Comparison of ENCODE assay signal across 2 cellular contexts in genomic region chr7:139855498-139856270, GRCh38.
TF ChIP-seq lines count a peak whose summit lies in the region.

No MANE protein-coding gene starts in this region.

TF ChIP-seq in IMR-90, 13 proteins besides CTCF, POLR2A, EP300 and RAD21:
- TF ChIP-seq RFX5 (IDR thresholded peaks at IDR 0.05; ENCODE audit: low read depth, low read length) (no peak), MAFK (IDR thresholded peaks at IDR 0.05; ENCODE audit: low read depth, low read length) (peak; percentile 67)

TF ChIP-seq in K562, 482 proteins besides CTCF, POLR2A, EP300 and RAD21 (continues in another document):
- TF ChIP-seq ZNF253 (CRISPR knock-in tag; conservative IDR thresholded peaks at IDR 0.05) (0 out of 2 replicates have a peak, but pooled peaks have one; percentile 11), ZNF239 (CRISPR knock-in tag; IDR thresholded peaks at IDR 0.05) (no peak), CAMTA2 (CRISPR knock-in tag; conservative IDR thresholded peaks at IDR 0.05) (no peak), ZBTB49 (CRISPR knock-in tag; IDR thresholded peaks at IDR 0.05; ENCODE audit: borderline replicate concordance) (no peak), MAFK (IDR thresholded peaks at IDR 0.05; ENCODE audit: low read length) (peak; percentile 97), ZKSCAN8 (CRISPR knock-in tag; IDR thresholded peaks at IDR 0.05) (peak; percentile 72; the same call in 1 of the 2 replicates), SRF (CRISPR knock-in tag; IDR thresholded peaks at IDR 0.05) (peak in 1 of 2 experiments; percentile 87; a peak in 2 of 4 replicates), ZBTB17 (CRISPR knock-in tag; IDR thresholded peaks at IDR 0.05) (0 out of 2 replicates have a peak, but pooled peaks have one; percentile 20), ZNF444 (CRISPR knock-in tag; IDR thresholded peaks at IDR 0.05) (no peak), ELF2 (CRISPR knock-in tag; IDR thresholded peaks at IDR 0.05) (no peak), CBX1 (IDR thresholded peaks at IDR 0.05; ENCODE audit: low read depth) (peak; percentile 42; the same call in 1 of the 2 replicates), SIRT6 (IDR thresholded peaks at IDR 0.05; ENCODE audit: low read depth, low read length) (no peak), ZEB2 (IDR thresholded peaks at IDR 0.05) (0 out of 2 replicates have a peak, but pooled peaks have one; percentile 47), HNRNPK (IDR thresholded peaks at IDR 0.05; ENCODE audit: low read depth, low read length, poor library complexity, severe bottlenecking) (no peak), ETV6 (IDR thresholded peaks at IDR 0.05; ENCODE audit: borderline replicate concordance in 1 of 2, low read depth in 2 of 2, low read length in 1 of 2) (peak in 1 of 2 experiments; percentile 65; a peak in 2 of 4 replicates), ETV6 (CRISPR knock-in tag; IDR thresholded peaks at IDR 0.05; ENCODE audit: borderline replicate concordance) (no peak), CREB1 (IDR thresholded peaks at IDR 0.05) (no peak), CREB1 (CRISPR knock-in tag; IDR thresholded peaks at IDR 0.05) (no peak), SPI1 (IDR thresholded peaks at IDR 0.05; ENCODE audit: borderline replicate concordance, low read depth, low read length) (peak; percentile 97), KAT7 (CRISPR knock-in tag; IDR thresholded peaks at IDR 0.05; ENCODE audit: borderline replicate concordance) (no peak), ID3 (CRISPR knock-in tag; IDR thresholded peaks at IDR 0.05) (no peak), ID3 (tag; IDR thresholded peaks at IDR 0.05) (peak; percentile 81), SMAD1 (IDR thresholded peaks at IDR 0.05; ENCODE audit: low read depth, low read length, partially characterized antibody) (no peak), SMAD4 (CRISPR knock-in tag; conservative IDR thresholded peaks at IDR 0.05) (peak; percentile 36; the same call in 1 of the 2 replicates), KHSRP (IDR thresholded peaks at IDR 0.05) (no peak), MTA3 (IDR thresholded peaks at IDR 0.05; ENCODE audit: borderline replicate concordance) (0 out of 2 replicates have a peak, but pooled peaks have one; percentile 25), NR2C2 (CRISPR knock-in tag; IDR thresholded peaks at IDR 0.05) (no peak), NR2C2 (tag; IDR thresholded peaks at IDR 0.05) (peak; percentile 69), ARID3B (CRISPR knock-in tag; IDR thresholded peaks at IDR 0.05; ENCODE audit: borderline replicate concordance) (no peak), ZNF668 (CRISPR knock-in tag; IDR thresholded peaks at IDR 0.05) (0 out of 2 replicates have a peak, but pooled peaks have one; percentile 23), REST (CRISPR knock-in tag; IDR thresholded peaks at IDR 0.05; ENCODE audit: low read depth) (no peak), MECOM (CRISPR knock-in tag; IDR thresholded peaks at IDR 0.05) (no peak), NFATC3 (IDR thresholded peaks at IDR 0.05) (no peak), HMG20A (CRISPR knock-in tag; conservative IDR thresholded peaks at IDR 0.05) (no peak), ATF6 (CRISPR knock-in tag; IDR thresholded peaks at IDR 0.05) (0 out of 2 replicates have a peak, but pooled peaks have one; percentile 27), MAFF (IDR thresholded peaks at IDR 0.05; ENCODE audit: low read length) (peak; percentile 95), MAZ (CRISPR knock-in tag; conservative IDR thresholded peaks at IDR 0.05 in 1 of 2, IDR thresholded peaks at IDR 0.05 in 1 of 2) (0 out of 4 replicates have a peak, but pooled peaks of 1 of the 2 experiments have one; percentile 21)
- TF ChIP-seq, protein P1, sequence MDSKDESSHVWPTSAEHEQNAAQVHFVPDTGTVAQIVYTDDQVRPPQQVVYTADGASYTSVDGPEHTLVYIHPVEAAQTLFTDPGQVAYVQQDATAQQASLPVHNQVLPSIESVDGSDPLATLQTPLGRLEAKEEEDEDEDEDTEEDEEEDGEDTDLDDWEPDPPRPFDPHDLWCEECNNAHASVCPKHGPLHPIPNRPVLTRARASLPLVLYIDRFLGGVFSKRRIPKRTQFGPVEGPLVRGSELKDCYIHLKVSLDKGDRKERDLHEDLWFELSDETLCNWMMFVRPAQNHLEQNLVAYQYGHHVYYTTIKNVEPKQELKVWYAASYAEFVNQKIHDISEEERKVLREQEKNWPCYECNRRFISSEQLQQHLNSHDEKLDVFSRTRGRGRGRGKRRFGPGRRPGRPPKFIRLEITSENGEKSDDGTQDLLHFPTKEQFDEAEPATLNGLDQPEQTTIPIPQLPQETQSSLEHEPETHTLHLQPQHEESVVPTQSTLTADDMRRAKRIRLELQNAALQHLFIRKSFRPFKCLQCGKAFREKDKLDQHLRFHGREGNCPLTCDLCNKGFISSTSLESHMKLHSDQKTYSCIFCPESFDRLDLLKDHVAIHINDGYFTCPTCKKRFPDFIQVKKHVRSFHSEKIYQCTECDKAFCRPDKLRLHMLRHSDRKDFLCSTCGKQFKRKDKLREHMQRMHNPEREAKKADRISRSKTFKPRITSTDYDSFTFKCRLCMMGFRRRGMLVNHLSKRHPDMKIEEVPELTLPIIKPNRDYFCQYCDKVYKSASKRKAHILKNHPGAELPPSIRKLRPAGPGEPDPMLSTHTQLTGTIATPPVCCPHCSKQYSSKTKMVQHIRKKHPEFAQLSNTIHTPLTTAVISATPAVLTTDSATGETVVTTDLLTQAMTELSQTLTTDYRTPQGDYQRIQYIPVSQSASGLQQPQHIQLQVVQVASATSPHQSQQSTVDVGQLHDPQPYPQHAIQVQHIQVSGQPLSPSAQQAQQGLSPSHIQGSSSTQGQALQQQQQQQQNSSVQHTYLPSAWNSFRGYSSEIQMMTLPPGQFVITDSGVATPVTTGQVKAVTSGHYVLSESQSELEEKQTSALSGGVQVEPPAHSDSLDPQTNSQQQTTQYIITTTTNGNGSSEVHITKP (IDR thresholded peaks at IDR 0.05; ENCODE audit: partially characterized antibody): peak; percentile 35
- TF ChIP-seq, protein P2, sequence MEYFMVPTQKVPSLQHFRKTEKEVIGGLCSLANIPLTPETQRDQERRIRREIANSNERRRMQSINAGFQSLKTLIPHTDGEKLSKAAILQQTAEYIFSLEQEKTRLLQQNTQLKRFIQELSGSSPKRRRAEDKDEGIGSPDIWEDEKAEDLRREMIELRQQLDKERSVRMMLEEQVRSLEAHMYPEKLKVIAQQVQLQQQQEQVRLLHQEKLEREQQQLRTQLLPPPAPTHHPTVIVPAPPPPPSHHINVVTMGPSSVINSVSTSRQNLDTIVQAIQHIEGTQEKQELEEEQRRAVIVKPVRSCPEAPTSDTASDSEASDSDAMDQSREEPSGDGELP (CRISPR knock-in tag; IDR thresholded peaks at IDR 0.05; ENCODE audit: borderline replicate concordance): peak; percentile 41; the same call in 1 of the 2 replicates
- TF ChIP-seq, protein P3, sequence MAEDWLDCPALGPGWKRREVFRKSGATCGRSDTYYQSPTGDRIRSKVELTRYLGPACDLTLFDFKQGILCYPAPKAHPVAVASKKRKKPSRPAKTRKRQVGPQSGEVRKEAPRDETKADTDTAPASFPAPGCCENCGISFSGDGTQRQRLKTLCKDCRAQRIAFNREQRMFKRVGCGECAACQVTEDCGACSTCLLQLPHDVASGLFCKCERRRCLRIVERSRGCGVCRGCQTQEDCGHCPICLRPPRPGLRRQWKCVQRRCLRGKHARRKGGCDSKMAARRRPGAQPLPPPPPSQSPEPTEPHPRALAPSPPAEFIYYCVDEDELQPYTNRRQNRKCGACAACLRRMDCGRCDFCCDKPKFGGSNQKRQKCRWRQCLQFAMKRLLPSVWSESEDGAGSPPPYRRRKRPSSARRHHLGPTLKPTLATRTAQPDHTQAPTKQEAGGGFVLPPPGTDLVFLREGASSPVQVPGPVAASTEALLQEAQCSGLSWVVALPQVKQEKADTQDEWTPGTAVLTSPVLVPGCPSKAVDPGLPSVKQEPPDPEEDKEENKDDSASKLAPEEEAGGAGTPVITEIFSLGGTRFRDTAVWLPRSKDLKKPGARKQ (CRISPR knock-in tag; IDR thresholded peaks at IDR 0.05): 0 out of 2 replicates have a peak, but pooled peaks have one; percentile 34
- TF ChIP-seq, protein P4, sequence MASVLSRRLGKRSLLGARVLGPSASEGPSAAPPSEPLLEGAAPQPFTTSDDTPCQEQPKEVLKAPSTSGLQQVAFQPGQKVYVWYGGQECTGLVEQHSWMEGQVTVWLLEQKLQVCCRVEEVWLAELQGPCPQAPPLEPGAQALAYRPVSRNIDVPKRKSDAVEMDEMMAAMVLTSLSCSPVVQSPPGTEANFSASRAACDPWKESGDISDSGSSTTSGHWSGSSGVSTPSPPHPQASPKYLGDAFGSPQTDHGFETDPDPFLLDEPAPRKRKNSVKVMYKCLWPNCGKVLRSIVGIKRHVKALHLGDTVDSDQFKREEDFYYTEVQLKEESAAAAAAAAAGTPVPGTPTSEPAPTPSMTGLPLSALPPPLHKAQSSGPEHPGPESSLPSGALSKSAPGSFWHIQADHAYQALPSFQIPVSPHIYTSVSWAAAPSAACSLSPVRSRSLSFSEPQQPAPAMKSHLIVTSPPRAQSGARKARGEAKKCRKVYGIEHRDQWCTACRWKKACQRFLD (CRISPR knock-in tag; IDR thresholded peaks at IDR 0.05): peak; percentile 96
